Comparison of ENCODE assay signal across 13 cellular contexts in the genomic region with DNA sequence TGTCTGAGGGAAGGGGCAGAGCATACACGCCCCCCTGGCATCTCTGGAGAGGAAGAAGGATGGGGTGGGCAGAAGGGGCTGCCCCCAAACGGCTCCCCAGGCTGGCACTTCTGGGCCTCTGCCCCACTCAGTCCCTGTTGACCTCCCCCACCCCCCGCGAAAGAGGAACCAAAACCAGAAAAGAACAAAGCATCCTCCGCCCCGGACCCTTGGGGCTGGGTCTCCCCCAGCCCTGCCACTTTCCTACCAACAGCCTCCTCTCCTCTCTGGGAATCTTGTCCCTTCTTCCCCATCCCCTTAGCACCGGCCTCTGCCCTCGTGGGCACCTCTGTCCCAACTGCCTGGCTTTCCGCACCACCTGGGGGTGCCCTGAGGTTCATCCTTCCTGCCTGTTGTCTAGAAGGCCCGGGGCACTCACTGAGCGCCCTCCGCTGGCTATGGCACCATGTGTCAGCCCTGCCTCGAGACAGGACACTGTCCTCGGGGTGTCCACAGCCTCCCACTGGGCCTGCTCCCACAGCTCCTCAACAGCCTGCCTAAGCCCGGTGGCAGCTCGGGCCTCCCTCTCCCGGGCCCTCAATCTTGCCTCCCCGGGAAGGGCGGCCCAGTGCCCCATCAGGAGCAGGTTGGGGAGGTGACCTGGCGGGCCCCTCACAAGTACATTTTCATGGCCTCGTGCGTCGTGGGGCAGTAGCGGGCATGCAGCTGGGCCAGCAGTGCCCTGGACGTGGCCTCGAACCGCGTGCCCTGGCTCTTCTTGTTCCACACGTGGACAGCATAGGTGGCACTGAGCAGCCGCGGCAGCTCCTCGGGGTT. TPM values are rescaled to one million over a fixed set of nuclear protein-coding genes. Genes with fewer than 3 reads are reported as not detected.
DNase-seq lines count a peak whose midpoint lies in the region; ATAC-seq, FAIRE-seq and TF ChIP-seq lines count a peak whose summit lies in the region.
"Had no signal": no experiment of that assay in that cellular context is flagged by ENCODE, and none has a peak within 500 bp of the region (broad histone marks: within the 10 kb centered on the region; RNA-seq: fewer than 3 reads in every experiment).

No MANE protein-coding gene starts in this region.

- in situ Hi-C loops in HepG2 (cut with HindIII; ENCODE audit: extremely low pct_ligation_motif_present, low pct_unique_long_range_greater_than_20kb), result no loop called here

- H2BK12ac ChIP-seq in trophoblast cell (ENCODE audit: low read length), result no peak overlapping the region

- no TSS peak for BruUV-seq in HepG2 (replicated peaks; lab: Mats Ljungman, UMichigan)

- H3K36me3 ChIP-seq in HepG2 (replicated peaks in 1 of 2; ENCODE audit: control insufficient read depth in 1 of 2, insufficient read depth in 2 of 2, low read length in 2 of 2) (no peaks in the 10 kb centered on the region), right lobe of liver (no peaks in the 10 kb centered on the region), Peyer's patch (peaks cover 0 to 6% (median 0%) of the 10 kb centered on the region in 3 donors), vagina (no peaks in the 10 kb centered on the region), trophoblast cell (ENCODE audit: control insufficient read depth in 1 of 2, insufficient read depth in 2 of 2, low read length in 2 of 2) (peaks cover 0 to 5% of the 10 kb centered on the region in 2 experiments)

- H3K4me1 ChIP-seq in HepG2 (ENCODE audit: insufficient read depth, low read length), result peaks cover 26% of the 10 kb centered on the region
- peaks cover 0 to 8% (median 7%) of the 10 kb centered on the region in 4 donors for H3K4me1 ChIP-seq in right lobe of liver
- H3K4me1 ChIP-seq in Peyer's patch, result peaks cover 0 to 20% (median 9%) of the 10 kb centered on the region in 4 donors
- peaks cover 21% of the 10 kb centered on the region for H3K4me1 ChIP-seq in right cardiac atrium (ENCODE audit: control insufficient read depth, insufficient read depth, low read length)
- peaks cover 81% of the 10 kb centered on the region for H3K4me1 ChIP-seq in vagina
- peaks cover 16 to 17% of the 10 kb centered on the region in 2 experiments for H3K4me1 ChIP-seq in trophoblast cell (ENCODE audit: control insufficient read depth in 1 of 2, insufficient read depth in 2 of 2, low read length in 2 of 2)

- DNase-seq in HepG2 (ENCODE audit: low spot score) (no peak), right lobe of liver (no peak), Peyer's patch (peak in 2 of 3 donors; percentile 68 to 75), right cardiac atrium (peak in 2 of 3 donors; percentile 42 to 53), vagina (ENCODE audit: extremely low spot score in 2 of 2) (no peak), trophoblast cell (no peak), RCC 7860 (ENCODE audit: low spot score) (no peak), NCI-H1092 (lab: John Stamatoyannopoulos, UW) (no peak)
- DNase-seq: activated T-cell treated with anti-CD3 and anti-CD28 coated beads, Interleukin-2, amount 50 U/mL, for 24 hours; GF-D8; KG1 had no signal

- H2AK5ac ChIP-seq in trophoblast cell (ENCODE audit: low read length), result no peak overlapping the region

- peak; percentile 55 for TF ChIP-seq RAD21 in HepG2 (CRISPR knock-in tag; IDR thresholded peaks at IDR 0.05)

- TF ChIP-seq CTCF in HepG2 (CRISPR knock-in tag; IDR thresholded peaks at IDR 0.05), result peak; percentile 59
- TF ChIP-seq CTCF in right lobe of liver (IDR thresholded peaks at IDR 0.05), result no peak
- peak in 2 of 6 experiments; percentile 13 to 19 for TF ChIP-seq CTCF in Peyer's patch (IDR thresholded peaks at IDR 0.05)
- TF ChIP-seq CTCF in vagina (IDR thresholded peaks at IDR 0.05), result no peak

- no peak overlapping the region for H2BK5ac ChIP-seq in trophoblast cell (ENCODE audit: low read depth, low read length, poor library complexity)

- peaks cover 10% of the 10 kb centered on the region for H3K79me1 ChIP-seq in trophoblast cell (ENCODE audit: low read length)

- 63% methylated on average over 16 of the region's 32 CpGs for WGBS in HepG2 (ENCODE audit: low lambda C conversion rate)
- WGBS in right lobe of liver (ENCODE audit: insufficient coverage, low coverage, low lambda C conversion rate, missing lambda C conversion rate), result 72% methylated on average over 10 of the region's 32 CpGs
- WGBS in right cardiac atrium, result 90% methylated on average over 32 of the region's 32 CpGs
- WGBS in trophoblast cell (ENCODE audit: extremely low coverage, insufficient coverage, insufficient read length), result no CpG with 5 or more reads among the region's 32 CpGs

- no peak overlapping the region for H2AFZ ChIP-seq in HepG2 (ENCODE audit: low read length)
- no peak overlapping the region for H2AFZ ChIP-seq in trophoblast cell (ENCODE audit: insufficient read depth, low read length, poor library complexity)

- H4K8ac ChIP-seq in trophoblast cell (ENCODE audit: low read depth, low read length), result no peak overlapping the region

- no peak overlapping the region for H3K4me3 ChIP-seq in HepG2 (replicated peaks in 1 of 3; ENCODE audit: insufficient read depth in 1 of 3, low read depth in 2 of 3, low read length in 3 of 3)
- H3K4me3 ChIP-seq in right lobe of liver, result no peak overlapping the region
- peak overlapping the region in 1 of 4 donors; percentile 12 for H3K4me3 ChIP-seq in Peyer's patch
- H3K4me3 ChIP-seq in right cardiac atrium (ENCODE audit: low read length), result no peak overlapping the region
- H3K4me3 ChIP-seq in vagina, result no peak overlapping the region
- H3K4me3 ChIP-seq in trophoblast cell (ENCODE audit: low read depth, low read length), result no peak overlapping the region
- H3K4me3 ChIP-seq: upper lobe of left lung had no signal

- no peak overlapping the region for H2BK120ac ChIP-seq in trophoblast cell (ENCODE audit: insufficient read depth, low read length, poor library complexity)

- no peak for FAIRE-seq in HepG2 (lab: Jason Lieb, UNC)
- FAIRE-seq in RCC 7860 (lab: Jason Lieb, UNC), result no peak
- FAIRE-seq: astrocyte had no signal

- no peak for TF ChIP-seq EP300 in HepG2 (IDR thresholded peaks at IDR 0.05; ENCODE audit: low read depth in 2 of 2, low read length in 2 of 2)
- TF ChIP-seq EP300 in HepG2 (CRISPR knock-in tag; IDR thresholded peaks at IDR 0.05; ENCODE audit: borderline replicate concordance), result no peak

- H3K27me3 ChIP-seq in HepG2 (ENCODE audit: control insufficient read depth in 1 of 2, insufficient read depth in 2 of 2, low read length in 2 of 2) (no peaks in the 10 kb centered on the region), right lobe of liver (no peaks in the 10 kb centered on the region), Peyer's patch (no peaks in the 10 kb centered on the region), right cardiac atrium (ENCODE audit: control insufficient read depth, insufficient read depth) (no peaks in the 10 kb centered on the region), vagina (no peaks in the 10 kb centered on the region), trophoblast cell (ENCODE audit: insufficient read depth, low read length) (no peaks in the 10 kb centered on the region)
- H3K27me3 ChIP-seq: upper lobe of left lung had no signal

- no peak overlapping the region for H3K23ac ChIP-seq in trophoblast cell (ENCODE audit: low read length)

- H4K12ac ChIP-seq in trophoblast cell (ENCODE audit: low read depth, low read length), result no peak overlapping the region

- TF ChIP-seq POLR2A in HepG2 (IDR thresholded peaks at IDR 0.05; ENCODE audit: insufficient read depth in 1 of 2, low read depth in 2 of 2, low read length in 2 of 2) (no peak), right lobe of liver (IDR thresholded peaks at IDR 0.05) (no peak), Peyer's patch (IDR thresholded peaks at IDR 0.05) (no peak), vagina (IDR thresholded peaks at IDR 0.05) (no peak)

- H3K79me2 ChIP-seq in HepG2 (ENCODE audit: insufficient read depth, low read length), result no peaks in the 10 kb centered on the region
- H3K79me2 ChIP-seq in trophoblast cell (ENCODE audit: control insufficient read depth, insufficient read depth, low read length, poor library complexity), result peaks cover 1% of the 10 kb centered on the region

- H3K27ac ChIP-seq in HepG2 (ENCODE audit: extremely low read length, insufficient read depth, low read length) (no peak overlapping the region), right lobe of liver (no peak overlapping the region), Peyer's patch (peak overlapping the region in 3 of 4 donors; percentile 25 to 60 (median 43)), right cardiac atrium (ENCODE audit: low read length) (no peak overlapping the region), vagina (peak overlapping the region; percentile 81), trophoblast cell (ENCODE audit: low read depth, low read length) (no peak overlapping the region)

- H3K9me3 ChIP-seq in HepG2 (ENCODE audit: low read length) (no peaks in the 10 kb centered on the region), right lobe of liver (no peaks in the 10 kb centered on the region), Peyer's patch (no peaks in the 10 kb centered on the region), right cardiac atrium (ENCODE audit: control insufficient read depth, low read length) (no peaks in the 10 kb centered on the region), vagina (no peaks in the 10 kb centered on the region), trophoblast cell (ENCODE audit: insufficient read depth, low read depth, low read length) (peaks cover 2% of the 10 kb centered on the region)
- H3K9me3 ChIP-seq: upper lobe of left lung had no signal

- ATAC-seq in HepG2 (peak; percentile 69), right lobe of liver (no peak), right cardiac atrium (no peak)

- no peak overlapping the region for H3K18ac ChIP-seq in trophoblast cell (ENCODE audit: low read length)

- H4K20me1 ChIP-seq in HepG2 (ENCODE audit: insufficient read depth, low read length), result no peaks in the 10 kb centered on the region

- H3K9ac ChIP-seq in HepG2 (ENCODE audit: insufficient read depth, low read depth, low read length), result no peak overlapping the region
- H3K9ac ChIP-seq in trophoblast cell (ENCODE audit: low read length), result no peak overlapping the region

- no peak overlapping the region for H4K91ac ChIP-seq in trophoblast cell (ENCODE audit: low read depth, low read length)

- no peak overlapping the region for H3K4ac ChIP-seq in trophoblast cell (ENCODE audit: low read depth, low read length)

- H3K14ac ChIP-seq in trophoblast cell (ENCODE audit: low read length), result no peak overlapping the region

- POLR2A ChIA-PET in HepG2 (lab: Yijun Ruan, JAX), result no interaction called here

- intact Hi-C loops in HepG2 (cut with micrococcal nuclease; ENCODE audit: unreplicated experiment) (no loop called here), right lobe of liver (cut with DNase I) (no loop called here), right cardiac atrium (cut with DNase I) (no loop called here), vagina (cut with DNase I) (no loop called here)

- no peak overlapping the region for H3K4me2 ChIP-seq in HepG2 (ENCODE audit: low read depth, low read length)
- H3K4me2 ChIP-seq in trophoblast cell (ENCODE audit: low read length), result no peak overlapping the region

- CTCF ChIA-PET in HepG2 (lab: Yijun Ruan, JAX; ENCODE audit: low intra/inter-chr PET ratio, low total read pairs), result interaction anchor here (0.8 kb wide), 1 partner anchor 31 kb away, joined by 3 read pairs; no protein-coding TSS in a partner anchor

RNA-seq across cellular contexts. Expression of gene A4GALT, which starts 28.2 kb away (rescaled TPM):
- total RNA-seq in HepG2 (2016; rRNA removed; fragmentation: Illumina TruSeq; extraction: Trizol) (0.09 TPM in 1 of 2 replicates, not detected in the other), right lobe of liver (1 to 10 TPM in 5 of 6 experiments, under 1 TPM in 1; 0.86 to 3.7 (median 2.2) TPM), Peyer's patch (10 to 100 TPM in 2 of 4 donors, 1 to 10 TPM in 2; 6.2 to 17.3 (median 9.1) TPM), right cardiac atrium (100 to 1,000 TPM in 1 of 4 donors, 10 to 100 TPM in 3; 74.3 to 103 (median 86.8) TPM), vagina (35.6 TPM)
- not detected in 2 replicates for total RNA-seq in HepG2 (2016; cell fraction: cytosol; rRNA removed; fragmentation: Illumina TruSeq; extraction: Trizol; ENCODE audit: low read depth)
- total RNA-seq in HepG2 (2016; cell fraction: insoluble cytoplasmic fraction; rRNA removed; fragmentation: Illumina TruSeq; extraction: Trizol), result not detected in 2 replicates
- total RNA-seq in HepG2 (2016; cell fraction: membrane; rRNA removed; fragmentation: Illumina TruSeq; extraction: Trizol), result not detected in 2 replicates
- total RNA-seq in HepG2 (2016; cell fraction: nucleus; rRNA removed; fragmentation: Illumina TruSeq; extraction: Trizol), result not detected in 2 replicates
- polyA plus RNA-seq in HepG2 (2011; rRNA removed) (1.1 and 2.7 TPM in 2 replicates), right cardiac atrium (66.3 TPM)
- 2.5 and 4.5 TPM in 2 replicates for polyA plus RNA-seq in HepG2 (2011; cell fraction: cytosol; rRNA removed)
- polyA plus RNA-seq in HepG2 (2011; cell fraction: nucleus; rRNA removed), result 3.2 and 3.6 TPM in 2 replicates
- 0.74 and 1.8 TPM in 2 replicates for polyA plus RNA-seq in HepG2 (2012)
- polyA plus RNA-seq in HepG2 (2016; cell fraction: cytosol; fragmentation: Illumina TruSeq; extraction: Trizol; ENCODE audit: low read depth), result not detected in 2 replicates
- polyA plus RNA-seq in HepG2 (2016; cell fraction: insoluble cytoplasmic fraction; fragmentation: Illumina TruSeq; extraction: Trizol; ENCODE audit: low read depth), result 0.15 TPM in 1 of 2 replicates, not detected in the other
- 0.09 TPM in 1 of 2 replicates, not detected in the other for polyA plus RNA-seq in HepG2 (2016; cell fraction: membrane; fragmentation: Illumina TruSeq; extraction: Trizol; ENCODE audit: low read depth)
- not detected in 2 replicates for polyA plus RNA-seq in HepG2 (2016; cell fraction: nucleus; fragmentation: Illumina TruSeq; extraction: Trizol; ENCODE audit: insufficient read depth, low read depth)
- 7.6 and 7.8 TPM in 2 replicates for polyA minus RNA-seq in HepG2 (2011; rRNA and poly(A)+ RNA removed; ENCODE audit: low replicate concordance)
- 1.5 and 2.5 TPM in 2 replicates for polyA minus RNA-seq in HepG2 (2011; cell fraction: cytosol; rRNA and poly(A)+ RNA removed)
- polyA minus RNA-seq in HepG2 (2011; cell fraction: nucleus; rRNA and poly(A)+ RNA removed), result 2.1 and 2.9 TPM in 2 replicates
- polyA plus RNA-seq in trophoblast cell (2013), result 7.6 and 8.4 TPM in 2 replicates

RNA-seq across cellular contexts. Expression of gene CYB5R3, which starts 43.3 kb away (rescaled TPM):
- 31.5 and 32.4 TPM in 2 replicates for total RNA-seq in HepG2 (2016; rRNA removed; fragmentation: Illumina TruSeq; extraction: Trizol)
- total RNA-seq in HepG2 (2016; cell fraction: cytosol; rRNA removed; fragmentation: Illumina TruSeq; extraction: Trizol; ENCODE audit: low read depth), result 9.5 and 9.9 TPM in 2 replicates
- total RNA-seq in HepG2 (2016; cell fraction: insoluble cytoplasmic fraction; rRNA removed; fragmentation: Illumina TruSeq; extraction: Trizol), result 27.7 and 33.5 TPM in 2 replicates
- total RNA-seq in HepG2 (2016; cell fraction: membrane; rRNA removed; fragmentation: Illumina TruSeq; extraction: Trizol), result 19.2 and 24.7 TPM in 2 replicates
- 26.9 and 30.5 TPM in 2 replicates for total RNA-seq in HepG2 (2016; cell fraction: nucleus; rRNA removed; fragmentation: Illumina TruSeq; extraction: Trizol)
- polyA plus RNA-seq in HepG2 (2011; rRNA removed), result 305 and 347 TPM in 2 replicates
- 171 and 227 TPM in 2 replicates for polyA plus RNA-seq in HepG2 (2011; cell fraction: cytosol; rRNA removed)
- 180 and 209 TPM in 2 replicates for polyA plus RNA-seq in HepG2 (2011; cell fraction: nucleus; rRNA removed)
- 258 and 265 TPM in 2 replicates for polyA plus RNA-seq in HepG2 (2012)
- polyA plus RNA-seq in HepG2 (2016; cell fraction: cytosol; fragmentation: Illumina TruSeq; extraction: Trizol; ENCODE audit: low read depth), result 41.8 and 43.2 TPM in 2 replicates
- polyA plus RNA-seq in HepG2 (2016; cell fraction: insoluble cytoplasmic fraction; fragmentation: Illumina TruSeq; extraction: Trizol; ENCODE audit: low read depth), result 103 and 141 TPM in 2 replicates
- polyA plus RNA-seq in HepG2 (2016; cell fraction: membrane; fragmentation: Illumina TruSeq; extraction: Trizol; ENCODE audit: low read depth), result 69.2 and 69.5 TPM in 2 replicates
- polyA plus RNA-seq in HepG2 (2016; cell fraction: nucleus; fragmentation: Illumina TruSeq; extraction: Trizol; ENCODE audit: insufficient read depth, low read depth), result 118 and 123 TPM in 2 replicates
- 63.4 and 306 TPM in 2 replicates for polyA minus RNA-seq in HepG2 (2011; rRNA and poly(A)+ RNA removed; ENCODE audit: low replicate concordance)
- 173 and 208 TPM in 2 replicates for polyA minus RNA-seq in HepG2 (2011; cell fraction: cytosol; rRNA and poly(A)+ RNA removed)
- polyA minus RNA-seq in HepG2 (2011; cell fraction: nucleus; rRNA and poly(A)+ RNA removed), result 50.5 and 63.4 TPM in 2 replicates
- total RNA-seq in right lobe of liver, result 100 to 1,000 TPM; 146 to 211 (median 170) TPM
- 100 to 1,000 TPM in 2 of 4 donors, 10 to 100 TPM in 2; 59.4 to 147 (median 117) TPM for total RNA-seq in Peyer's patch
- 100 to 1,000 TPM; 343 to 487 (median 377) TPM for total RNA-seq in right cardiac atrium
- 322 TPM for polyA plus RNA-seq in right cardiac atrium
- total RNA-seq in vagina, result 174 TPM
- 155 and 156 TPM in 2 replicates for polyA plus RNA-seq in trophoblast cell (2013)

RNA-seq across cellular contexts. Expression of gene ATP5MGL, which starts 52.0 kb away (rescaled TPM):
- 0.97 TPM in 1 of 2 replicates, not detected in the other for total RNA-seq in HepG2 (2016; rRNA removed; fragmentation: Illumina TruSeq; extraction: Trizol)
- 0.35 TPM in 1 of 2 replicates, not detected in the other for total RNA-seq in HepG2 (2016; cell fraction: cytosol; rRNA removed; fragmentation: Illumina TruSeq; extraction: Trizol; ENCODE audit: low read depth)
- 0.58 TPM in 1 of 2 replicates, not detected in the other for total RNA-seq in HepG2 (2016; cell fraction: insoluble cytoplasmic fraction; rRNA removed; fragmentation: Illumina TruSeq; extraction: Trizol)
- not detected in 2 replicates for total RNA-seq in HepG2 (2016; cell fraction: membrane; rRNA removed; fragmentation: Illumina TruSeq; extraction: Trizol)
- 0.69 and 1.2 TPM in 2 replicates for total RNA-seq in HepG2 (2016; cell fraction: nucleus; rRNA removed; fragmentation: Illumina TruSeq; extraction: Trizol)
- 0.40 and 0.50 TPM in 2 replicates for polyA plus RNA-seq in HepG2 (2011; rRNA removed)
- not detected in 2 replicates for polyA plus RNA-seq in HepG2 (2011; cell fraction: cytosol; rRNA removed)
- 0.40 and 1.1 TPM in 2 replicates for polyA plus RNA-seq in HepG2 (2011; cell fraction: nucleus; rRNA removed)
- polyA plus RNA-seq in HepG2 (2012), result 0.21 TPM in 1 of 2 replicates, not detected in the other
- not detected in 2 replicates for polyA plus RNA-seq in HepG2 (2016; cell fraction: cytosol; fragmentation: Illumina TruSeq; extraction: Trizol; ENCODE audit: low read depth)
- not detected in 2 replicates for polyA plus RNA-seq in HepG2 (2016; cell fraction: insoluble cytoplasmic fraction; fragmentation: Illumina TruSeq; extraction: Trizol; ENCODE audit: low read depth)
- polyA plus RNA-seq in HepG2 (2016; cell fraction: membrane; fragmentation: Illumina TruSeq; extraction: Trizol; ENCODE audit: low read depth), result not detected in 2 replicates
- polyA plus RNA-seq in HepG2 (2016; cell fraction: nucleus; fragmentation: Illumina TruSeq; extraction: Trizol; ENCODE audit: insufficient read depth, low read depth), result not detected in 2 replicates
- 2.1 and 4.3 TPM in 2 replicates for polyA minus RNA-seq in HepG2 (2011; rRNA and poly(A)+ RNA removed; ENCODE audit: low replicate concordance)
- polyA minus RNA-seq in HepG2 (2011; cell fraction: cytosol; rRNA and poly(A)+ RNA removed), result not detected in 2 replicates
- polyA minus RNA-seq in HepG2 (2011; cell fraction: nucleus; rRNA and poly(A)+ RNA removed), result 3.9 and 6.5 TPM in 2 replicates
- total RNA-seq in right lobe of liver, result under 1 TPM in 3 of 6 experiments, not detected in 3; 0.37 to 0.78 (median 0.68) TPM
- not detected for total RNA-seq in Peyer's patch
- total RNA-seq in right cardiac atrium, result 1 to 10 TPM in 1 of 4 donors, under 1 TPM in 2, not detected in 1; 0.40 to 1.1 (median 0.47) TPM
- 0.16 TPM for polyA plus RNA-seq in right cardiac atrium
- not detected for total RNA-seq in vagina
- not detected in 2 replicates for polyA plus RNA-seq in trophoblast cell (2013)

Comparison
In these comparisons a context has a peak if more than half of its experiments do, and no peak if none do; other contexts are left out.
1. DNase-seq: peak in Peyer's patch (2 of 3) and right cardiac atrium (2 of 3); none in HepG2 (single experiment), right lobe of liver (0 of 3), vagina (0 of 2), trophoblast cell (0 of 2), RCC 7860 (single experiment) and NCI-H1092 (single experiment).
2. H3K27ac ChIP-seq: peak in Peyer's patch (3 of 4) and vagina (single experiment); none in HepG2 (single experiment), right lobe of liver (0 of 3), right cardiac atrium (single experiment) and trophoblast cell (single experiment).